In genomic region chr6:83905648-83906047, GRCh38 we compare ENCODE assay signal across 30 cellular contexts. TPM values are rescaled to one million over a fixed set of nuclear protein-coding genes. Genes with fewer than 3 reads are reported as not detected.
"Had no signal": no experiment of that assay in that cellular context is flagged by ENCODE, and none has a peak within 500 bp of the region (broad histone marks: within the 10 kb centered on the region; RNA-seq: fewer than 3 reads in every experiment).

No MANE protein-coding gene starts in this region.

- ATAC-seq: foreskin keratinocyte, gastroesophageal sphincter, left colon had no signal

- H3K4me3 ChIP-seq: coronary artery, dorsolateral prefrontal cortex, esophagus muscularis mucosa, gastroesophageal sphincter, heart right ventricle, left ventricle myocardium inferior, lower lobe of right lung had no signal

- H3K4me1 ChIP-seq: foreskin keratinocyte, gastroesophageal sphincter, heart right ventricle, left ventricle myocardium inferior, lower lobe of right lung had no signal

- H3K36me3 ChIP-seq: esophagus muscularis mucosa, gastroesophageal sphincter, lower lobe of right lung had no signal

- H3K27ac ChIP-seq: coronary artery, dorsolateral prefrontal cortex, esophagus muscularis mucosa, foreskin keratinocyte, gastroesophageal sphincter, heart right ventricle, left ventricle myocardium inferior, lower lobe of right lung had no signal

- FAIRE-seq: colon, endothelial cell of umbilical vein, frontal cortex, islet of Langerhans, keratinocyte had no signal

- H3K27me3 ChIP-seq: dorsolateral prefrontal cortex, esophagus muscularis mucosa, foreskin keratinocyte, gastroesophageal sphincter, heart right ventricle had no signal

- DNase-seq: dermis blood vessel endothelial cell; dorsolateral prefrontal cortex; effector CD4-positive, alpha-beta T cell; effector memory CD4-positive, alpha-beta T cell; foreskin keratinocyte; glutamatergic neuron; head of caudate nucleus; heart right ventricle; hippocampal formation; kidney glomerular epithelial cell; left colon; left ventricle myocardium inferior; lower lobe of right lung; mesendoderm; midbrain had no signal

RNA-seq across cellular contexts. Expression of gene RIPPLY2, which starts 52.5 kb away (rescaled TPM):
- total RNA-seq: dermis blood vessel endothelial cell, epithelial cell of proximal tubule, esophagus muscularis mucosa, fibroblast of lung, fibroblast of villous mesenchyme, glomerular endothelial cell, heart right ventricle, left lobe of liver, left ventricle myocardium inferior, lower leg skin, lower lobe of right lung, mucosa of gallbladder had no signal
- polyA plus RNA-seq: fibroblast of lung had no signal
